8 cellular contexts compared by ENCODE assay signal in the genomic region with DNA sequence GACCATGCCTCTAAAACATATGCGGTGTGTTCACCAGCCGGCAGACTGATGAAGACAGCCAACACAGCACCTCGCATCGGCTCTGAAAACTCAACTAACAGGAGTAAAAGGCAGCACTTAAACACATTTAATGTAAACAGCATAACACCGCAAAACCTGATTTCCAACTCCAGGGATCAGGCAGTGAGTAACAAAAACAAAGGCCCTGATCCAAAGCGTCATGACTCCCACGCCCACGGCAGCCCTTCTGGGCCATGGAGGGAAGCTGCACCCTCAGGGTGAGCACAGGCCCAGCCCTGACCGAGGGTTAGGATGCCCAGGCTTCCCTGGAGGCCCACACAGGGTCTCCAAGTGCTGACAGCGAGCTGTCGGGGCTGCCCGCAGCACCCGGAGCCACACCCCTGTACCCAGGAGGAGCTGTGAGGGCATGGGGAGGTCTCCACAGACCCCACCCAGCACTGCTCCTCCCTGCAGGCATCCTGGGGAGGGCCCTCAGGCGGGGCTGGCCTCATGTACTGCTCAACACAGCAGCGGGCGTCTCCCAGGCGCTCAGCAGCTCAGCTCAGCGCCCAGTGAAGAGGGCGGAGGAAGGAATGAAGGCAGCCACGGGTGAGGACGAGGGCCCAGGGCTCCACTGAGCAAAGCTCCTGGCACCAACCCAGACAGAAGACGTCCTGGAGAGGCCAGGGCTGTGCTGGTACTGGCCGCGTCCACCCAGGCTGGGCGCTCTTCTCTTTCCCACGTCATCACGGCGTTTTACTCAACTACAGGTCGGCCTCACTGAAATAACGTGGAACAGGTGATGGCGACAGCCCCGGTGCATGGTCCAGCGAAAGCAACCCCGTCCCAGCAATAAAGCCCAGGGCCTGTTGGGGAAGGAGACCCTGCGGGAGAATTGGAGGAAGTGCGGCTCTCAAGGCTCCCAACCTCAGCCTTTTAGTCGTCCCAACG. TPM values are rescaled to one million over a fixed set of nuclear protein-coding genes. Genes with fewer than 3 reads are reported as not detected.
DNase-seq lines count a peak whose midpoint lies in the region; ATAC-seq, FAIRE-seq and TF ChIP-seq lines count a peak whose summit lies in the region.

No MANE protein-coding gene starts in this region.

- H3K9me3 Mint-ChIP-seq in CD8-positive, alpha-beta memory T cell, result peaks cover 0 to 7% (median 0%) of the 10 kb centered on the region in 5 donors

- H2BK12ac ChIP-seq in trophoblast cell (ENCODE audit: low read length), result no peak overlapping the region

- H4K8ac ChIP-seq in trophoblast cell (ENCODE audit: low read depth, low read length), result no peak overlapping the region

- H3K18ac ChIP-seq in trophoblast cell (ENCODE audit: low read length), result peak overlapping the region; percentile 37

- H3K4me3 Mint-ChIP-seq in CD8-positive, alpha-beta memory T cell, result peak overlapping the region in 5 of 7 donors; percentile 8 to 57 (median 28)

- peaks cover 0 to 3% of the 10 kb centered on the region in 2 donors for H3K27me3 Mint-ChIP-seq in CD8-positive, alpha-beta memory T cell

- H3K9me3 ChIP-seq in CD8-positive, alpha-beta memory T cell (ENCODE audit: low read length), result no peaks in the 10 kb centered on the region
- peaks cover 4% of the 10 kb centered on the region for H3K9me3 ChIP-seq in trophoblast cell (ENCODE audit: insufficient read depth, low read depth, low read length)
- no peaks in the 10 kb centered on the region for H3K9me3 ChIP-seq in SJCRH30 (replicated peaks)

- peaks cover 0 to 73% (median 13%) of the 10 kb centered on the region in 3 donors for H3K36me3 Mint-ChIP-seq in CD8-positive, alpha-beta memory T cell

- peaks cover 47 to 74% (median 56%) of the 10 kb centered on the region in 3 donors for H3K4me1 Mint-ChIP-seq in CD8-positive, alpha-beta memory T cell

- no peak overlapping the region for H2BK5ac ChIP-seq in trophoblast cell (ENCODE audit: low read depth, low read length, poor library complexity)

- peak overlapping the region in 7 of 8 donors; percentile 43 to 77 (median 63) for H3K27ac Mint-ChIP-seq in CD8-positive, alpha-beta memory T cell

- H3K9ac ChIP-seq in trophoblast cell (ENCODE audit: low read length), result no peak overlapping the region

- peaks cover 2% of the 10 kb centered on the region for H3K79me1 ChIP-seq in trophoblast cell (ENCODE audit: low read length)

- no peak overlapping the region for H3K27ac ChIP-seq in CD8-positive, alpha-beta memory T cell (ENCODE audit: low read depth, low read length)
- no peak overlapping the region for H3K27ac ChIP-seq in trophoblast cell (ENCODE audit: low read depth, low read length)
- no peak overlapping the region for H3K27ac ChIP-seq in SJCRH30

- H2BK120ac ChIP-seq in trophoblast cell (ENCODE audit: insufficient read depth, low read length, poor library complexity), result no peak overlapping the region

- no peak overlapping the region for H4K91ac ChIP-seq in trophoblast cell (ENCODE audit: low read depth, low read length)

- TF ChIP-seq POLR2A in H54 (IDR thresholded peaks at IDR 0.05; ENCODE audit: low read depth, low read length), result no peak

- DNase-seq in CD8-positive, alpha-beta memory T cell, result peak in 2 of 5 donors; percentile 41 to 46
- DNase-seq in fibroblast of peridontal ligament (ENCODE audit: extremely low read depth) (peak; percentile 70), trophoblast cell (peak in 1 of 2 donors; percentile 23), H54 (ENCODE audit: insufficient read length, low spot score) (no peak), SJCRH30 (no peak)

- peaks cover 23% of the 10 kb centered on the region for H3K36me3 ChIP-seq in CD8-positive, alpha-beta memory T cell (ENCODE audit: insufficient read depth, low read length)
- H3K36me3 ChIP-seq in trophoblast cell (ENCODE audit: control insufficient read depth in 1 of 2, insufficient read depth in 2 of 2, low read length in 2 of 2), result peaks cover 0 to 3% of the 10 kb centered on the region in 2 experiments
- H3K36me3 ChIP-seq in SJCRH30, result 0 out of 2 replicates have a peak, but pooled peaks cover 2% of the 10 kb centered on the region

- H3K27me3 ChIP-seq in CD8-positive, alpha-beta memory T cell (ENCODE audit: insufficient read depth, low read length, poor library complexity, severe bottlenecking), result no peaks in the 10 kb centered on the region
- no peaks in the 10 kb centered on the region for H3K27me3 ChIP-seq in trophoblast cell (ENCODE audit: insufficient read depth, low read length)
- no peaks in the 10 kb centered on the region for H3K27me3 ChIP-seq in SJCRH30

- CTCF ChIA-PET in CD8-positive, alpha-beta memory T cell (lab: Charles Lee), result no interaction called here

- H2AK5ac ChIP-seq in trophoblast cell (ENCODE audit: low read length), result no peak overlapping the region

- FAIRE-seq in H54 (lab: Jason Lieb, UNC), result no peak

- peaks cover 58% of the 10 kb centered on the region for H3K4me1 ChIP-seq in CD8-positive, alpha-beta memory T cell (ENCODE audit: insufficient read depth, low read length)
- peaks cover 5 to 9% of the 10 kb centered on the region in 2 experiments for H3K4me1 ChIP-seq in trophoblast cell (ENCODE audit: control insufficient read depth in 1 of 2, insufficient read depth in 2 of 2, low read length in 2 of 2)
- no peaks in the 10 kb centered on the region for H3K4me1 ChIP-seq in SJCRH30

- H3K14ac ChIP-seq in trophoblast cell (ENCODE audit: low read length), result no peak overlapping the region

- H3K4me2 ChIP-seq in trophoblast cell (ENCODE audit: low read length), result no peak overlapping the region

- POLR2A ChIA-PET in CD8-positive, alpha-beta memory T cell (lab: Charles Lee), result interaction anchor here (0.7 kb wide), 1 partner anchor 13 kb away, joined by 3 read pairs; no protein-coding TSS in a partner anchor

- no CpG with 5 or more reads among the region's 38 CpGs for WGBS in trophoblast cell (ENCODE audit: extremely low coverage, insufficient coverage, insufficient read length)

- H3K4ac ChIP-seq in trophoblast cell (ENCODE audit: low read depth, low read length), result no peak overlapping the region

- H3K4me3 ChIP-seq in CD8-positive, alpha-beta memory T cell (ENCODE audit: low read length), result no peak overlapping the region
- H3K4me3 ChIP-seq in trophoblast cell (ENCODE audit: low read depth, low read length) (no peak overlapping the region), SJCRH30 (no peak overlapping the region)

- H4K12ac ChIP-seq in trophoblast cell (ENCODE audit: low read depth, low read length), result no peak overlapping the region

- H3K79me2 ChIP-seq in trophoblast cell (ENCODE audit: control insufficient read depth, insufficient read depth, low read length, poor library complexity), result no peaks in the 10 kb centered on the region

- H3K23ac ChIP-seq in trophoblast cell (ENCODE audit: low read length), result no peak overlapping the region

- peak; percentile 42 for ATAC-seq in SK-N-SH treated with all-trans-retinoic acid at 6 μM for 48 hours
- no peak for ATAC-seq in GM21717 (IDR thresholded peaks at IDR 0.05; ENCODE audit: unreplicated experiment)
- no peak for ATAC-seq in HG03571 (IDR thresholded peaks at IDR 0.05; ENCODE audit: unreplicated experiment)

- H2AFZ ChIP-seq in trophoblast cell (ENCODE audit: insufficient read depth, low read length, poor library complexity), result no peak overlapping the region

TF ChIP-seq in SK-N-SH treated with all-trans-retinoic acid at 6 μM for 48 hours, 23 proteins besides CTCF, POLR2A, EP300 and RAD21:
- TF ChIP-seq, protein P1, sequence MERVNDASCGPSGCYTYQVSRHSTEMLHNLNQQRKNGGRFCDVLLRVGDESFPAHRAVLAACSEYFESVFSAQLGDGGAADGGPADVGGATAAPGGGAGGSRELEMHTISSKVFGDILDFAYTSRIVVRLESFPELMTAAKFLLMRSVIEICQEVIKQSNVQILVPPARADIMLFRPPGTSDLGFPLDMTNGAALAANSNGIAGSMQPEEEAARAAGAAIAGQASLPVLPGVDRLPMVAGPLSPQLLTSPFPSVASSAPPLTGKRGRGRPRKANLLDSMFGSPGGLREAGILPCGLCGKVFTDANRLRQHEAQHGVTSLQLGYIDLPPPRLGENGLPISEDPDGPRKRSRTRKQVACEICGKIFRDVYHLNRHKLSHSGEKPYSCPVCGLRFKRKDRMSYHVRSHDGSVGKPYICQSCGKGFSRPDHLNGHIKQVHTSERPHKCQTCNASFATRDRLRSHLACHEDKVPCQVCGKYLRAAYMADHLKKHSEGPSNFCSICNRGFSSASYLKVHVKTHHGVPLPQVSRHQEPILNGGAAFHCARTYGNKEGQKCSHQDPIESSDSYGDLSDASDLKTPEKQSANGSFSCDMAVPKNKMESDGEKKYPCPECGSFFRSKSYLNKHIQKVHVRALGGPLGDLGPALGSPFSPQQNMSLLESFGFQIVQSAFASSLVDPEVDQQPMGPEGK (CRISPR knock-in tag; IDR thresholded peaks at IDR 0.05; ENCODE audit: borderline replicate concordance), result no peak
- no peak for TF ChIP-seq RARB (CRISPR knock-in tag; IDR thresholded peaks at IDR 0.05)
- no peak for TF ChIP-seq TCF4 (CRISPR knock-in tag; IDR thresholded peaks at IDR 0.05; ENCODE audit: borderline replicate concordance)
- no peak for TF ChIP-seq BACH2 (CRISPR knock-in tag; IDR thresholded peaks at IDR 0.05; ENCODE audit: borderline replicate concordance)
- TF ChIP-seq ZFP30 (CRISPR knock-in tag; IDR thresholded peaks at IDR 0.05), result no peak

RNA-seq across cellular contexts. Expression of a gene that starts 53.6 kb away (rescaled TPM):
- total RNA-seq in CD8-positive, alpha-beta memory T cell, result 10 to 100 TPM; 26.4 to 27.1 TPM
- polyA plus RNA-seq in CD8-positive, alpha-beta memory T cell, result 123 TPM
- polyA plus RNA-seq in trophoblast cell (2013), result 12.8 and 13.0 TPM in 2 replicates
- 18.6 and 20.5 TPM in 2 replicates for total RNA-seq in SJCRH30 (2014; rRNA removed; shearing (Covaris generic))
